Comparison of ENCODE assay signal across 26 cellular contexts in genomic region chr12:12239127-12239526, GRCh38.
"Had no signal": no experiment of that assay in that cellular context is flagged by ENCODE, and none has a peak within 500 bp of the region (broad histone marks: within the 10 kb centered on the region; RNA-seq: fewer than 3 reads in every experiment).

No MANE protein-coding gene starts in this region.

- H3K27ac Mint-ChIP-seq: activated naive CD8-positive, alpha-beta T cell; activated T-cell treated with anti-CD3 and anti-CD28 coated beads, Interleukin-2, amount 50 U/mL, for 72 hours; natural killer cell had no signal

- H3K36me3 Mint-ChIP-seq: natural killer cell had no signal

- H3K4me3 ChIP-seq: colonic mucosa, gastrocnemius medialis, heart right ventricle, left lung, tibial nerve, uterus had no signal

- H3K27me3 Mint-ChIP-seq: activated naive CD8-positive, alpha-beta T cell had no signal

- H3K36me3 ChIP-seq: colonic mucosa, gastrocnemius medialis, left lung, uterus had no signal

- H3K27ac ChIP-seq: brain microvascular endothelial cell, colonic mucosa, left lung, VCaP had no signal

- ATAC-seq: activated T-cell treated with anti-CD3 and anti-CD28 coated beads, Interleukin-2, amount 50 U/mL, for 72 hours; esophagus mucosa; gastrocnemius medialis; left lung; natural killer cell had no signal

- H3K9me3 Mint-ChIP-seq: activated T-cell treated with anti-CD3 and anti-CD28 coated beads, Interleukin-2, amount 50 U/mL, for 72 hours; central memory CD8-positive, alpha-beta T cell; natural killer cell had no signal

- H3K27me3 ChIP-seq: brain microvascular endothelial cell, colonic mucosa, gastrocnemius medialis, heart right ventricle, left lung, tibial nerve, uterus had no signal

- H3K4me1 ChIP-seq: colonic mucosa, left lung, uterus had no signal

- DNase-seq: activated CD4-positive, alpha-beta T cell treated with anti-CD3 and anti-CD28 coated beads for 1 hour; activated CD8-positive, alpha-beta memory T cell treated with anti-CD3 and anti-CD28 coated beads for 24 hours; activated CD8-positive, alpha-beta memory T cell treated with anti-CD3 and anti-CD28 coated beads, Interleukin-2, amount 50 U/mL, for 48 hours; activated gamma-delta T cell; activated T-cell treated with anti-CD3 and anti-CD28 coated beads, Interleukin-2, amount 50 U/mL, for 72 hours; brain microvascular endothelial cell; colonic mucosa; gastrocnemius medialis; heart right ventricle; left lung; mesendoderm; natural killer cell; nucleus accumbens; retina; stimulated activated CD4-positive, alpha-beta T cell treated with anti-CD3 and anti-CD28 coated beads, Interleukin-12 subunit alpha, Interleukin-12 subunit beta, amount 100 ng/mL, for 4 hours; stimulated activated CD4-positive, alpha-beta T cell treated with anti-CD3 and anti-CD28 coated beads, Interleukin-1b, Interleukin-23, amount 100 ng/mL, for 48 hours; stimulated activated CD8-positive, alpha-beta memory T cell treated with anti-CD3 and anti-CD28 coated beads, Interleukin-4, amount 100 ng/mL, for 48 hours; stimulated activated naive CD4-positive, alpha-beta T cell; SW 1271; T-helper 2 cell; uterus had no signal

- H3K4me1 Mint-ChIP-seq: central memory CD8-positive, alpha-beta T cell; natural killer cell had no signal

- H3K9me3 ChIP-seq: colonic mucosa, gastrocnemius medialis, uterus had no signal

- H3K4me3 Mint-ChIP-seq: activated naive CD8-positive, alpha-beta T cell; activated T-cell treated with anti-CD3 and anti-CD28 coated beads, Interleukin-2, amount 50 U/mL, for 72 hours; central memory CD8-positive, alpha-beta T cell; natural killer cell had no signal
